In the genomic region with DNA sequence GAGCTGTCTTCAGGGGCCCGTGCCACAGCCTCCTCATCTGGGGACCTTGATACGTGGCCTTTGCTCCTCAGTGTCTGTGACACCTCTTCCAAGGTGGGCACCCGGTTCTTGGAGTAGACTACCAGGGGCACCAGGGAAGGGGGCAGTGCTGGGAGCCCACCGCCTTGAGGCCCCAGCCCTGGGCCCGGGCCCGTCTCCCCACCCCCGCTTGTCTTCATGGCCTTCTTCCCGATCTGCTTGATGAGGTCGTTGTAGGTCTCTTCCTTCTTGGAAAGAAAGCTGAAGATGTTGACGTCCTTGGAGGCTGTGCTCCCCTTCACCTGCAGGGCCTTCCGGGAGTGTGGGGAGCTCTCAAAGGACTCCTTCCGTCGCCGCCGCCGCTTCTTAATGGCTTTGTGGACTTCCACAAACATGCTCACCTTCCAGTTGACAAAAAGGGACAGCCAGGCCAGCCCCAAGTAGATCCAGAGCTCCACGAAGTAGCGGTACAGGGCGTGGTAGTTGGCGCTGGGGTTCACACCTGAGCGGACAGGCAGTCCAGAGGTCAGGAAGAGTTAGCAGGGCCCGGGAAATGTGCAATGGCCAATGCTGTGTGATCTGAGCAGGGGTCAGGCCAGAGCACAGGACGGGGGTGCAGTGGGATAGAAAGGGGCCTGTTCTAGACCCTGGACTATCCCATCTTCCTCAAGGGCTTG, we compare ENCODE assay signal across 29 cellular contexts. TPM values are rescaled to one million over a fixed set of nuclear protein-coding genes. Genes with fewer than 3 reads are reported as not detected.
"Had no signal": no experiment of that assay in that cellular context is flagged by ENCODE, and none has a peak within 500 bp of the region (broad histone marks: within the 10 kb centered on the region; RNA-seq: fewer than 3 reads in every experiment).

No MANE protein-coding gene starts in this region.

- H3K27ac ChIP-seq: adrenal gland, RWPE1, SJSA1 had no signal

- H3K9me3 ChIP-seq: adrenal gland, SJSA1 had no signal

- H3K27ac Mint-ChIP-seq: activated CD8-positive, alpha-beta T cell treated with anti-CD3 and anti-CD28 coated beads, Interleukin-2, amount 10 ng/mL, durations not matched to agents 7 days and 5 days; activated naive CD8-positive, alpha-beta T cell treated with anti-CD3 and anti-CD28 coated beads, Interleukin-2, amount 10 ng/mL, durations not matched to agents 7 days and 5 days had no signal

- H3K27me3 ChIP-seq: adrenal gland, SJSA1 had no signal

- DNase-seq: activated CD4-positive, alpha-beta T cell treated with anti-CD3 and anti-CD28 coated beads for 48 hours; activated CD4-positive, alpha-beta T cell treated with anti-CD3 and anti-CD28 coated beads, Interleukin-2, amount 50 U/mL, for 4 hours; activated CD4-positive, CD25-positive, alpha-beta regulatory T cell treated with anti-CD3 and anti-CD28 coated beads, Interleukin-2, amount 50 U/mL, for 72 hours; activated CD8-positive, alpha-beta memory T cell treated with anti-CD3 and anti-CD28 coated beads, Interleukin-2, amount 50 U/mL, for 48 hours; activated CD8-positive, alpha-beta T cell treated with anti-CD3 and anti-CD28 coated beads, Interleukin-2, amount 10 ng/mL, durations not matched to agents 7 days and 5 days; activated naive CD4-positive, alpha-beta T cell treated with anti-CD3 and anti-CD28 coated beads, Interleukin-2, amount 50 U/mL, for 16 hours; activated naive CD8-positive, alpha-beta T cell treated with anti-CD3 and anti-CD28 coated beads, Interleukin-2, amount 10 ng/mL, durations not matched to agents 7 days and 5 days; activated T-cell treated with anti-CD3 and anti-CD28 coated beads, Interleukin-2, amount 50 U/mL, for 1 hour; adrenal gland; anterior cingulate cortex; KG1; NCI-H1048; NCI-H1417; NCI-H1930; NCI-H2171; NCI-H2227 treated with DMSO at 0.1 percent for 48 hours; NCI-H446 treated with DMSO at 0.1 percent for 48 hours; NCI-H524 treated with DMSO at 0.1 percent for 48 hours; NCI-H774; Right ventricle myocardium superior; SW 1271 had no signal

- H3K4me3 ChIP-seq: adrenal gland, SJSA1 had no signal

- H3K4me1 ChIP-seq: adrenal gland, SJSA1 had no signal

- H3K36me3 ChIP-seq: adrenal gland, SJSA1 had no signal

- H3K4me3 Mint-ChIP-seq: activated CD8-positive, alpha-beta T cell treated with anti-CD3 and anti-CD28 coated beads, Interleukin-2, amount 10 ng/mL, durations not matched to agents 7 days and 5 days; activated naive CD8-positive, alpha-beta T cell treated with anti-CD3 and anti-CD28 coated beads, Interleukin-2, amount 10 ng/mL, durations not matched to agents 7 days and 5 days; WTC11 had no signal

- H3K9me3 Mint-ChIP-seq: activated naive CD8-positive, alpha-beta T cell treated with anti-CD3 and anti-CD28 coated beads, Interleukin-2, amount 10 ng/mL, durations not matched to agents 7 days and 5 days; WTC11 had no signal

- H3K27me3 Mint-ChIP-seq: activated naive CD8-positive, alpha-beta T cell treated with anti-CD3 and anti-CD28 coated beads, Interleukin-2, amount 10 ng/mL, durations not matched to agents 7 days and 5 days had no signal

- ATAC-seq: activated CD8-positive, alpha-beta T cell treated with anti-CD3 and anti-CD28 coated beads, Interleukin-2, amount 10 ng/mL, durations not matched to agents 7 days and 5 days; Panc1; SK-N-SH treated with all-trans-retinoic acid at 6 μM for 48 hours; WTC11 had no signal

RNA-seq across cellular contexts. Expression of a gene that starts 37.9 kb away (rescaled TPM):
- total RNA-seq: LHCN-M2, M059J, OCI-LY7, SJSA1 had no signal
